Comparison of ENCODE assay signal across 13 cellular contexts in genomic region chr12:124709722-124710656, GRCh38.
A peak's percentile ranks its signal among the peaks of the same experiment; 100 is the strongest.
DNase-seq lines count a peak whose midpoint lies in the region; ATAC-seq, FAIRE-seq and TF ChIP-seq lines count a peak whose summit lies in the region.
"Had no signal": no experiment of that assay in that cellular context is flagged by ENCODE, and none has a peak within 500 bp of the region (broad histone marks: within the 10 kb centered on the region; RNA-seq: fewer than 3 reads in every experiment).

No MANE protein-coding gene starts in this region.

- H3K9ac ChIP-seq in trophoblast cell (ENCODE audit: low read length) = no peak overlapping the region
- no peak overlapping the region for H3K9ac ChIP-seq in HepG2 (ENCODE audit: insufficient read depth, low read depth, low read length)

- H3K4me1 ChIP-seq in esophagus muscularis mucosa (peaks cover 16 to 37% (median 35%) of the 10 kb centered on the region in 4 donors), trophoblast cell (ENCODE audit: control insufficient read depth in 1 of 2, insufficient read depth in 2 of 2, low read length in 2 of 2) (peaks cover 12 to 14% of the 10 kb centered on the region in 2 experiments), HepG2 (ENCODE audit: insufficient read depth, low read length) (peaks cover 12% of the 10 kb centered on the region; the same call in 1 of the 2 replicates), BE2C (peaks cover 10% of the 10 kb centered on the region)

- TF ChIP-seq CTCF in esophagus muscularis mucosa (IDR thresholded peaks at IDR 0.05) = peak in 2 of 3 experiments; percentile 22 to 41
- no peak for TF ChIP-seq CTCF in dorsolateral prefrontal cortex (IDR thresholded peaks at IDR 0.05 in 54 of 56, conservative IDR thresholded peaks at IDR 0.05 in 2 of 56; ENCODE audit: low read depth in 1 of 56, partially characterized antibody in 56 of 56)
- TF ChIP-seq CTCF in HepG2 (CRISPR knock-in tag; IDR thresholded peaks at IDR 0.05) = no peak
- TF ChIP-seq CTCF in BE2C (IDR thresholded peaks at IDR 0.05; ENCODE audit: low read depth, low read length) = no peak

- H3K9me3 ChIP-seq in esophagus muscularis mucosa (peaks cover 0 to 8% (median 2%) of the 10 kb centered on the region in 4 donors), trophoblast cell (ENCODE audit: insufficient read depth, low read depth, low read length) (peaks cover 7% of the 10 kb centered on the region), HepG2 (ENCODE audit: low read length) (no peaks in the 10 kb centered on the region), BE2C (no peaks in the 10 kb centered on the region)
- H3K9me3 ChIP-seq: adrenal gland, Peyer's patch had no signal

- CTCF ChIA-PET in HepG2 (lab: Yijun Ruan, JAX; ENCODE audit: low intra/inter-chr PET ratio, low total read pairs) = no interaction called here

- H2BK12ac ChIP-seq in trophoblast cell (ENCODE audit: low read length) = no peak overlapping the region

- intact Hi-C loops in esophagus muscularis mucosa (cut with DNase I) = no loop called here
- intact Hi-C loops in dorsolateral prefrontal cortex (cut with DNase I) = no loop called here
- intact Hi-C loops in HepG2 (cut with micrococcal nuclease; ENCODE audit: unreplicated experiment) = no loop called here

- TF ChIP-seq POLR2A in esophagus muscularis mucosa (IDR thresholded peaks at IDR 0.05; ENCODE audit: low read depth) = no peak
- TF ChIP-seq POLR2A in HepG2 (IDR thresholded peaks at IDR 0.05; ENCODE audit: insufficient read depth in 1 of 2, low read depth in 2 of 2, low read length in 2 of 2) = no peak

- POLR2A ChIA-PET in HepG2 (lab: Yijun Ruan, JAX) = no interaction called here

- no peak overlapping the region for H2BK120ac ChIP-seq in trophoblast cell (ENCODE audit: insufficient read depth, low read length, poor library complexity)

- H2BK5ac ChIP-seq in trophoblast cell (ENCODE audit: low read depth, low read length, poor library complexity) = no peak overlapping the region

- H3K79me2 ChIP-seq in trophoblast cell (ENCODE audit: control insufficient read depth, insufficient read depth, low read length, poor library complexity) (no peaks in the 10 kb centered on the region), HepG2 (ENCODE audit: insufficient read depth, low read length) (no peaks in the 10 kb centered on the region)

- TF ChIP-seq RAD21 in HepG2 (CRISPR knock-in tag; IDR thresholded peaks at IDR 0.05) = no peak

- H3K14ac ChIP-seq in trophoblast cell (ENCODE audit: low read length) = no peak overlapping the region

- H4K8ac ChIP-seq in trophoblast cell (ENCODE audit: low read depth, low read length) = no peak overlapping the region

- no peak overlapping the region for H3K4ac ChIP-seq in trophoblast cell (ENCODE audit: low read depth, low read length)

- no peak for ATAC-seq in HepG2
- ATAC-seq: GM12878 had no signal

- peaks cover 2% of the 10 kb centered on the region for H3K79me1 ChIP-seq in trophoblast cell (ENCODE audit: low read length)

- H3K27ac ChIP-seq in esophagus muscularis mucosa (replicated peaks in 1 of 4) = peak overlapping the region; percentile 17 to 68 (median 60)
- H3K27ac ChIP-seq in trophoblast cell (ENCODE audit: low read depth, low read length) = no peak overlapping the region
- no peak overlapping the region for H3K27ac ChIP-seq in dorsolateral prefrontal cortex
- no peak overlapping the region for H3K27ac ChIP-seq in HepG2 (ENCODE audit: extremely low read length, insufficient read depth, low read length)

- in situ Hi-C loops in HepG2 (cut with HindIII; ENCODE audit: extremely low pct_ligation_motif_present, low pct_unique_long_range_greater_than_20kb) = no loop called here

- no peak overlapping the region for H3K23ac ChIP-seq in trophoblast cell (ENCODE audit: low read length)

- no peak overlapping the region for H3K18ac ChIP-seq in trophoblast cell (ENCODE audit: low read length)

- no peaks in the 10 kb centered on the region for H3K27me3 ChIP-seq in esophagus muscularis mucosa
- no peaks in the 10 kb centered on the region for H3K27me3 ChIP-seq in trophoblast cell (ENCODE audit: insufficient read depth, low read length)
- H3K27me3 ChIP-seq in dorsolateral prefrontal cortex = no peaks in the 10 kb centered on the region
- H3K27me3 ChIP-seq in HepG2 (ENCODE audit: control insufficient read depth in 1 of 2, insufficient read depth in 2 of 2, low read length in 2 of 2) = peaks cover 0 to 34% of the 10 kb centered on the region in 2 experiments; a peak in 2 of 5 replicates
- no peaks in the 10 kb centered on the region for H3K27me3 ChIP-seq in BE2C
- H3K27me3 ChIP-seq: adrenal gland, Peyer's patch had no signal

- TF ChIP-seq EP300 in esophagus muscularis mucosa (IDR thresholded peaks at IDR 0.05) = no peak
- TF ChIP-seq EP300 in HepG2 (IDR thresholded peaks at IDR 0.05; ENCODE audit: low read depth in 2 of 2, low read length in 2 of 2) = no peak
- no peak for TF ChIP-seq EP300 in HepG2 (CRISPR knock-in tag; IDR thresholded peaks at IDR 0.05; ENCODE audit: borderline replicate concordance)

- no peak overlapping the region for H2AK5ac ChIP-seq in trophoblast cell (ENCODE audit: low read length)

- no peaks in the 10 kb centered on the region; the same call in 1 of the 2 replicates for H4K20me1 ChIP-seq in HepG2 (ENCODE audit: insufficient read depth, low read length)

- no peak for FAIRE-seq in HepG2 (lab: Jason Lieb, UNC)
- FAIRE-seq: GM12878 had no signal

- H4K91ac ChIP-seq in trophoblast cell (ENCODE audit: low read depth, low read length) = no peak overlapping the region

- no peak overlapping the region for H4K12ac ChIP-seq in trophoblast cell (ENCODE audit: low read depth, low read length)

- H3K4me2 ChIP-seq in trophoblast cell (ENCODE audit: low read length) = no peak overlapping the region
- H3K4me2 ChIP-seq in HepG2 (ENCODE audit: low read depth, low read length) = no peak overlapping the region

- no TSS peak for BruUV-seq in HepG2 (replicated peaks; lab: Mats Ljungman, UMichigan)

- H3K4me3 ChIP-seq in esophagus muscularis mucosa (no peak overlapping the region), trophoblast cell (ENCODE audit: low read depth, low read length) (no peak overlapping the region), dorsolateral prefrontal cortex (no peak overlapping the region), HepG2 (replicated peaks in 1 of 3; ENCODE audit: insufficient read depth in 1 of 3, low read depth in 2 of 3, low read length in 3 of 3) (no peak overlapping the region), BE2C (ENCODE audit: low read depth, low read length) (no peak overlapping the region)
- H3K4me3 ChIP-seq: adrenal gland, GM12878, Peyer's patch had no signal

- DNase-seq in GM03348 (ENCODE audit: low spot score) (peak; percentile 84), NCI-H82 treated with DMSO at 0.1 percent for 48 hours (lab: John Stamatoyannopoulos, UW; ENCODE audit: unreplicated experiment) (peak; percentile 97), esophagus muscularis mucosa (ENCODE audit: extremely low spot score) (no peak), trophoblast cell (peak; percentile 69 to 79), SKM-1 treated with dmso at 0.1 percent for 144 hours (lab: John Stamatoyannopoulos, UW; ENCODE audit: unreplicated experiment) (no peak), dorsolateral prefrontal cortex (no peak), HepG2 (ENCODE audit: low spot score) (no peak), BE2C (no peak)
- DNase-seq: adrenal gland, Calu3, NCI-H1694, Peyer's patch had no signal

- no peak overlapping the region for H2AFZ ChIP-seq in trophoblast cell (ENCODE audit: insufficient read depth, low read length, poor library complexity)
- no peak overlapping the region for H2AFZ ChIP-seq in HepG2 (ENCODE audit: low read length)

- whole genome bisulfite sequencing in esophagus muscularis mucosa = 75% methylated on average over 7 of the region's 8 CpGs
- no CpG with 5 or more reads among the region's 8 CpGs for WGBS in trophoblast cell (ENCODE audit: extremely low coverage, insufficient coverage, insufficient read length)
- 26% methylated on average over 6 of the region's 8 CpGs for WGBS in HepG2 (ENCODE audit: low lambda C conversion rate)

- H3K36me3 ChIP-seq in esophagus muscularis mucosa (no peaks in the 10 kb centered on the region), trophoblast cell (ENCODE audit: control insufficient read depth in 1 of 2, insufficient read depth in 2 of 2, low read length in 2 of 2) (no peaks in the 10 kb centered on the region), HepG2 (replicated peaks in 1 of 2; ENCODE audit: control insufficient read depth in 1 of 2, insufficient read depth in 2 of 2, low read length in 2 of 2) (no peaks in the 10 kb centered on the region), BE2C (no peaks in the 10 kb centered on the region)
- H3K36me3 ChIP-seq: adrenal gland, Peyer's patch had no signal

TF ChIP-seq in HepG2, 621 proteins besides CTCF, POLR2A, EP300 and RAD21 (continues in another document):
- TF ChIP-seq TRIM24 (CRISPR knock-in tag; IDR thresholded peaks at IDR 0.05) (no peak), ASH2L (IDR thresholded peaks at IDR 0.05; ENCODE audit: insufficient read length, low read depth, low read length) (no peak)

Comparison
In these comparisons a context has a peak if more than half of its experiments do, and no peak if none do; other contexts are left out.
1. DNase-seq: peak in GM03348 (single experiment), NCI-H82 treated with DMSO at 0.1 percent for 48 hours (single experiment) and trophoblast cell (2 of 2); none in esophagus muscularis mucosa (single experiment), SKM-1 treated with dmso at 0.1 percent for 144 hours (single experiment), dorsolateral prefrontal cortex (0 of 10), HepG2 (single experiment) and BE2C (single experiment).
2. H3K27ac ChIP-seq: peak in esophagus muscularis mucosa (4 of 4); none in trophoblast cell (single experiment), dorsolateral prefrontal cortex (0 of 59) and HepG2 (single experiment).
3. CTCF ChIP-seq: peak in esophagus muscularis mucosa (2 of 3); none in dorsolateral prefrontal cortex (0 of 56), HepG2 (single experiment) and BE2C (single experiment).